Comparison of ENCODE assay signal across 16 cellular contexts in the genomic region with DNA sequence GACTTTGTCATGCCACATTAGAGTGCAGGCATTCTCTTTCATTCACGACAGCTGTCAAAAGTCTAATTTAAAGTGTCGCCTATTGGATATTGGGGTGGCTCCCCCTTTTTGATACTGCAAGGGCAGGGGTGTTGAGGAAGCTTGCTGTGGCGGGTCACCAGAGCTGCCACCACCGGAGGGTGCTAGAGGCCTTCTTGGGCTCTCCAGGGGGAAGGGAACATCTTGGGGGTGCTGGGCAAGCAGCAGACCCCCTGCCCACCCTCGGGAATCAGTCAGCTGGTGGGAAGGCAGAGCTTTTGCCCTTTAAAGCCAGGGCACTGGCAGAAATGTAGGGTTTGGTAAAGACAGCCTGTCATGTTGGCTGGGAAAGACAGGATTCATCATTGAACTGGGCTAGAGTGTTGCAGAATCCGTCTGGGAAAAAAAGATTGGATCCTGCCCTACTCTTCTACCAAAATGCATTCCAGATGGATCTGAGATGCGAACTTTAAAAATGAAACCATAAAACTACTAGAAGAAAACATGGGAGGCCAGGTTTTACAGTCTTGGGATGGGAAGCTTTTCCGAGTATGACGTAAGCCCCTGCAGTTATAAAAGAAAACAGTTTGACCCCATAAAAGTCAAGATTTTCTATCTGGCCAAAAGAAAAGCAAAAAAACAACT. TPM values are rescaled to one million over a fixed set of nuclear protein-coding genes. Genes with fewer than 3 reads are reported as not detected.
DNase-seq lines count a peak whose midpoint lies in the region; ATAC-seq and TF ChIP-seq lines count a peak whose summit lies in the region.
"Had no signal": no experiment of that assay in that cellular context is flagged by ENCODE, and none has a peak within 500 bp of the region (broad histone marks: within the 10 kb centered on the region; RNA-seq: fewer than 3 reads in every experiment).

No MANE protein-coding gene starts in this region.

- no peak for TF ChIP-seq POLR2A in IMR-90 (IDR thresholded peaks at IDR 0.05; ENCODE audit: low read depth, low read length)
- TF ChIP-seq POLR2A in esophagus squamous epithelium (IDR thresholded peaks at IDR 0.05), result no peak
- no peak for TF ChIP-seq POLR2A in ovary (IDR thresholded peaks at IDR 0.05)

- no peak for TF ChIP-seq RAD21 in IMR-90 (IDR thresholded peaks at IDR 0.05; ENCODE audit: low read length)

- no peak overlapping the region; the same call in 1 of the 2 replicates for H2AK5ac ChIP-seq in IMR-90 (ENCODE audit: low read depth, low read length)

- DNase-seq in AG09319 (ENCODE audit: extremely low read depth, low read depth) (no peak), IMR-90 (no peak), esophagus squamous epithelium (lab: John Stamatoyannopoulos, UW) (no peak), ovary (peak in 3 of 5 donors; percentile 14 to 33 (median 27)), GDM1 (lab: John Stamatoyannopoulos, UW) (no peak)
- DNase-seq in activated CD4-positive, alpha-beta T cell treated with anti-CD3 and anti-CD28 coated beads, Interleukin-2, amount 50 U/mL, for 48 hours, result no peak
- DNase-seq: activated CD4-positive, alpha-beta T cell treated with anti-CD3 and anti-CD28 coated beads for 4 hours; activated T-cell treated with anti-CD3 and anti-CD28 coated beads, Interleukin-2, amount 50 U/mL, for 72 hours; CD4-positive, CD25-positive, alpha-beta regulatory T cell; midbrain; NCI-H2081 treated with DMSO at 0.1 percent for 48 hours; NK-92 treated with Interleukin-12 subunit alpha and Interleukin-12 subunit beta, amount 100 ng/mL, for 24 hours; SW 1271 had no signal

- POLR2A ChIA-PET in IMR-90 (lab: Charles Lee; ENCODE audit: unreplicated experiment), result no interaction called here

- ATAC-seq in IMR-90 (ENCODE audit: low read depth) (no peak), GM18519 (IDR thresholded peaks at IDR 0.05; ENCODE audit: low FRiP score, unreplicated experiment) (no peak), HG02588 (IDR thresholded peaks at IDR 0.05; ENCODE audit: unreplicated experiment) (no peak)
- ATAC-seq: activated T-cell treated with anti-CD3 and anti-CD28 coated beads, Interleukin-2, amount 50 U/mL, for 72 hours; stimulated activated effector memory CD8-positive, alpha-beta T cell treated with anti-CD3 and anti-CD28 coated beads, Interleukin-12 subunit alpha, Interleukin-12 subunit beta, amount 100 ng/mL, for 72 hours had no signal

- H3K4me2 ChIP-seq in IMR-90 (ENCODE audit: low read depth, low read length), result no peak overlapping the region

- intact Hi-C loops in IMR-90 (cut with micrococcal nuclease) (loop anchor here (5.0 kb wide), 1 partner anchor 217 kb away; no protein-coding TSS in a partner anchor), esophagus squamous epithelium (cut with DNase I) (no loop called here), ovary (cut with DNase I) (no loop called here)

- H2BK5ac ChIP-seq in IMR-90 (ENCODE audit: low read depth, low read length, poor library complexity, severe bottlenecking), result no peak overlapping the region

- no peak overlapping the region for H4K5ac ChIP-seq in IMR-90 (ENCODE audit: low read depth, low read length)

- peaks cover 67% of the 10 kb centered on the region for H3K9me1 ChIP-seq in IMR-90 (ENCODE audit: insufficient read depth, low read length)

- no peaks in the 10 kb centered on the region for H3K9me3 ChIP-seq in IMR-90 (ENCODE audit: control insufficient read depth, insufficient read depth, low read length)
- H3K9me3 ChIP-seq in esophagus squamous epithelium, result peaks cover 0 to 10% (median 7%) of the 10 kb centered on the region in 3 donors
- no peaks in the 10 kb centered on the region for H3K9me3 ChIP-seq in ovary

- H3K4me1 ChIP-seq in IMR-90 (ENCODE audit: control insufficient read depth, insufficient read depth, low read length), result peaks cover 44% of the 10 kb centered on the region
- H3K4me1 ChIP-seq in esophagus squamous epithelium, result peaks cover 0 to 44% (median 19%) of the 10 kb centered on the region in 3 donors
- peaks cover 20% of the 10 kb centered on the region for H3K4me1 ChIP-seq in ovary (ENCODE audit: insufficient read depth)

- CTCF ChIA-PET in IMR-90 (lab: Yijun Ruan, JAX), result interaction anchor here (1.4 kb wide), 1 partner anchor 204 kb away, joined by 3 read pairs; no protein-coding TSS in a partner anchor

- H3K4me3 ChIP-seq in IMR-90 (ENCODE audit: insufficient read depth, low read depth, low read length) (no peak overlapping the region), esophagus squamous epithelium (no peak overlapping the region), ovary (no peak overlapping the region)

- H2BK15ac ChIP-seq in IMR-90 (ENCODE audit: low read depth, low read length), result no peak overlapping the region

- H3K27me3 ChIP-seq in IMR-90 (ENCODE audit: control insufficient read depth, insufficient read depth, low read length) (no peaks in the 10 kb centered on the region), esophagus squamous epithelium (no peaks in the 10 kb centered on the region), ovary (no peaks in the 10 kb centered on the region)

- no peak overlapping the region for H2BK20ac ChIP-seq in IMR-90 (ENCODE audit: low read depth, low read length)

- H3K14ac ChIP-seq in IMR-90 (replicated peaks; ENCODE audit: low read depth, low read length), result no peak overlapping the region

- H3K36me3 ChIP-seq in IMR-90 (ENCODE audit: control insufficient read depth, insufficient read depth, low read length), result peaks cover 40% of the 10 kb centered on the region
- no peaks in the 10 kb centered on the region for H3K36me3 ChIP-seq in esophagus squamous epithelium
- no peaks in the 10 kb centered on the region for H3K36me3 ChIP-seq in ovary

- no peak overlapping the region for H3K18ac ChIP-seq in IMR-90 (ENCODE audit: low read depth, low read length)

- H2AK9ac ChIP-seq in IMR-90 (replicated peaks; ENCODE audit: low read depth, low read length, poor library complexity), result no peak overlapping the region

- no peak overlapping the region for H4K8ac ChIP-seq in IMR-90 (ENCODE audit: low read depth in 2 of 2, low read length in 2 of 2)

- H3K9ac ChIP-seq in IMR-90 (ENCODE audit: low read depth, low read length), result no peak overlapping the region

- peaks cover 97% of the 10 kb centered on the region for H4K20me1 ChIP-seq in IMR-90 (ENCODE audit: insufficient read depth, low read length)

- no peak for TF ChIP-seq EP300 in ovary (IDR thresholded peaks at IDR 0.05)

- TF ChIP-seq CTCF in AG09319 (IDR thresholded peaks at IDR 0.05; ENCODE audit: low read depth, low read length) (peak; percentile 37), IMR-90 (conservative IDR thresholded peaks at IDR 0.05; ENCODE audit: low read depth, low read length) (0 out of 2 replicates have a peak, but pooled peaks have one; percentile 22), esophagus squamous epithelium (IDR thresholded peaks at IDR 0.05) (no peak), ovary (IDR thresholded peaks at IDR 0.05) (no peak)

- no TSS peak for BruUV-seq in IMR-90 (replicated peaks; lab: Mats Ljungman, UMichigan)

- peak overlapping the region; percentile 26; the same call in 1 of the 2 replicates for H3K23ac ChIP-seq in IMR-90 (ENCODE audit: low read depth, low read length)

- no peak overlapping the region for H3K4ac ChIP-seq in IMR-90 (ENCODE audit: low read depth, low read length)

- peaks cover 58 to 91% of the 10 kb centered on the region in 2 experiments for H3K79me1 ChIP-seq in IMR-90 (ENCODE audit: low read depth in 1 of 2, low read length in 2 of 2)

- 100% methylated on average over 3 of the region's 9 CpGs; no CpG with 5 or more reads in 1 of the 2 experiments for WGBS in IMR-90 (ENCODE audit: extremely low coverage in 2 of 2, insufficient read length in 1 of 2), 2 experiments
- WGBS in esophagus squamous epithelium, 2 donors, result 75 to 82% methylated on average over 6 of the region's 9 CpGs
- 79 to 89% (median 88%) methylated on average over 9 of the region's 9 CpGs for WGBS in ovary, 3 donors

- dilution Hi-C loops in IMR-90 (cut with HindIII; ENCODE audit: low sequenced_read_pairs, unreplicated experiment), result no loop called here

- no peak overlapping the region for H2BK120ac ChIP-seq in IMR-90 (ENCODE audit: low read depth, low read length)

- H2AFZ ChIP-seq in IMR-90 (replicated peaks; ENCODE audit: low read length, poor library complexity), result no peak overlapping the region

- in situ Hi-C loops in IMR-90 (cut with MboI; ENCODE audit: low sequenced_read_pairs), result loop anchor here (10.0 kb wide), 1 partner anchor 499 kb away; a partner anchor contains a TSS

- H3K27ac ChIP-seq in IMR-90 (ENCODE audit: insufficient read depth, low read length), result 0 out of 2 replicates have a peak overlapping the region, but pooled peaks have one; percentile 30
- H3K27ac ChIP-seq in esophagus squamous epithelium, result peak overlapping the region; percentile 10 to 75 (median 50)
- H3K27ac ChIP-seq in ovary, result no peak overlapping the region

- no peak overlapping the region for H3K56ac ChIP-seq in IMR-90 (ENCODE audit: extremely low read depth, insufficient read depth, low read length)

- H4K91ac ChIP-seq in IMR-90 (ENCODE audit: insufficient read depth, low read depth, low read length), result no peak overlapping the region

TF ChIP-seq in IMR-90, 13 proteins besides CTCF, POLR2A, EP300 and RAD21:
- TF ChIP-seq MAZ (IDR thresholded peaks at IDR 0.05; ENCODE audit: borderline replicate concordance, low read depth, low read length) (no peak), MAFK (IDR thresholded peaks at IDR 0.05; ENCODE audit: low read depth, low read length) (no peak)
TF ChIP-seq in IMR-90: peak in this region for 0.

RNA-seq across cellular contexts. Expression of a gene that starts 22.3 kb away (rescaled TPM):
- total RNA-seq in IMR-90 (2012; rRNA removed) (19.2 and 21.1 TPM in 2 replicates), esophagus squamous epithelium (10 to 100 TPM in 1 of 4 donors, 1 to 10 TPM in 3; 4.0 to 12.8 (median 6.3) TPM), ovary (100 to 1,000 TPM in 1 of 7 donors, 10 to 100 TPM in 6; 28.1 to 117 (median 58.6) TPM)
- polyA plus RNA-seq in IMR-90 (2012; rRNA removed) (154 and 173 TPM in 2 replicates), ovary (10 to 100 TPM; 37.4 to 54.6 TPM)
- 95.5 and 194 TPM in 2 replicates for polyA plus RNA-seq in IMR-90 (2012; cell fraction: cytosol; rRNA removed)
- 391 and 419 TPM in 2 replicates for polyA plus RNA-seq in IMR-90 (2012; cell fraction: nucleus; rRNA removed; ENCODE audit: low replicate concordance)

Comparison
In these comparisons a context has a peak if more than half of its experiments do, and no peak if none do; other contexts are left out.
1. DNase-seq: peak in ovary (3 of 5); none in AG09319 (single experiment), IMR-90 (single experiment), esophagus squamous epithelium (single experiment), GDM1 (single experiment) and activated CD4-positive, alpha-beta T cell treated with anti-CD3 and anti-CD28 coated beads, Interleukin-2, amount 50 U/mL, for 48 hours (0 of 2).
2. CTCF ChIP-seq: peak in AG09319 (single experiment) and IMR-90 (single experiment); none in esophagus squamous epithelium (0 of 6) and ovary (0 of 3).
3. H3K27ac ChIP-seq: peak in IMR-90 (single experiment) and esophagus squamous epithelium (4 of 4); none in ovary (0 of 2).